Comparison of ENCODE assay signal across 1 cellular context in genomic region chr4:118005883-118006282, GRCh38.
TF ChIP-seq lines count a peak whose summit lies in the region.

No MANE protein-coding gene starts in this region.

TF ChIP-seq in HepG2, 621 proteins besides CTCF, POLR2A, EP300 and RAD21:
- TF ChIP-seq KAT2B (IDR thresholded peaks at IDR 0.05; ENCODE audit: borderline replicate concordance, low read depth, low read length) = no peak
- no peak for TF ChIP-seq ZNF317 (CRISPR knock-in tag; IDR thresholded peaks at IDR 0.05)
- TF ChIP-seq ZNF572 (CRISPR knock-in tag; IDR thresholded peaks at IDR 0.05) = no peak
- no peak for TF ChIP-seq MTA3 (CRISPR knock-in tag; IDR thresholded peaks at IDR 0.05)
- TF ChIP-seq ZNF496 (CRISPR knock-in tag; IDR thresholded peaks at IDR 0.05; ENCODE audit: insufficient replicate concordance) = no peak
- no peak for TF ChIP-seq REST (IDR thresholded peaks at IDR 0.05; ENCODE audit: borderline replicate concordance in 1 of 2, low read depth in 1 of 2, low read length in 2 of 2)
- no peak for TF ChIP-seq ZNF451 (CRISPR knock-in tag; IDR thresholded peaks at IDR 0.05)
- no peak for TF ChIP-seq ZNF660 (CRISPR knock-in tag; IDR thresholded peaks at IDR 0.05; ENCODE audit: borderline replicate concordance, low read depth)
- no peak for TF ChIP-seq ZNF780A (CRISPR knock-in tag; IDR thresholded peaks at IDR 0.05)
TF ChIP-seq in HepG2: peak in this region for 0.
